9 cellular contexts compared by ENCODE assay signal in genomic region chr21:44052071-44052829, GRCh38. TPM values are rescaled to one million over a fixed set of nuclear protein-coding genes. Genes with fewer than 3 reads are reported as not detected.
DNase-seq lines count a peak whose midpoint lies in the region; ATAC-seq and TF ChIP-seq lines count a peak whose summit lies in the region.
"Had no signal": no experiment of that assay in that cellular context is flagged by ENCODE, and none has a peak within 500 bp of the region (broad histone marks: within the 10 kb centered on the region; RNA-seq: fewer than 3 reads in every experiment).

No MANE protein-coding gene starts in this region.

- in situ Hi-C loops in gastrocnemius medialis (cut with MboI; ENCODE audit: low sequenced_read_pairs in 4 of 4), result no loop called here

- H3K4me1 Mint-ChIP-seq in activated T-helper 1 cell treated with anti-CD3 and anti-CD28 coated beads, Interleukin-12 subunit alpha, Interleukin-12 subunit beta, Interleukin-2, Interleukin-4 antibody, amounts not matched to agents 30 ng/mL and 10 ng/mL and 1 ng/mL, durations not matched to agents 14 hours and 24 hours and 36 hours (ENCODE audit: low read depth), result peaks cover 35% of the 10 kb centered on the region

- H3K27ac ChIP-seq in HEK293 (ENCODE audit: extremely low read depth, low read depth, low read length), result no peak overlapping the region
- peak overlapping the region; percentile 19 for H3K27ac ChIP-seq in right cardiac atrium (ENCODE audit: low read length)
- H3K27ac ChIP-seq in gastrocnemius medialis, result peak overlapping the region; percentile 10 to 70 (median 44)

- DNase-seq in activated T-helper 1 cell treated with anti-CD3 and anti-CD28 coated beads, Interleukin-12 subunit alpha, Interleukin-12 subunit beta, Interleukin-2, Interleukin-4 antibody, amounts not matched to agents 30 ng/mL and 10 ng/mL and 1 ng/mL, durations not matched to agents 14 hours and 24 hours and 36 hours (ENCODE audit: low spot score), result no peak
- DNase-seq in right cardiac atrium (no peak), gastrocnemius medialis (no peak), HUDEP-2 (lab: John Stamatoyannopoulos, UW; ENCODE audit: unreplicated experiment in 76 of 76) (no peak)
- DNase-seq: MM.1S had no signal

- WGBS in right cardiac atrium, result 77% methylated on average over 14 of the region's 14 CpGs

- H3K4me3 ChIP-seq in HEK293 (ENCODE audit: low read depth, low read length) (no peak overlapping the region), right cardiac atrium (ENCODE audit: low read length) (no peak overlapping the region), gastrocnemius medialis (no peak overlapping the region)

- no peak for TF ChIP-seq CTCF in HEK293 (tag by site-specific recombination; IDR thresholded peaks at IDR 0.05)
- TF ChIP-seq CTCF in gastrocnemius medialis (IDR thresholded peaks at IDR 0.05 in 4 of 5, conservative IDR thresholded peaks at IDR 0.05 in 1 of 5), result no peak

- TF ChIP-seq POLR2A in gastrocnemius medialis (IDR thresholded peaks at IDR 0.05), result no peak

- H3K27me3 Mint-ChIP-seq in activated T-helper 1 cell treated with anti-CD3 and anti-CD28 coated beads, Interleukin-12 subunit alpha, Interleukin-12 subunit beta, Interleukin-2, Interleukin-4 antibody, amounts not matched to agents 30 ng/mL and 10 ng/mL and 1 ng/mL, durations not matched to agents 14 hours and 24 hours and 36 hours (ENCODE audit: insufficient read depth), result no peaks in the 10 kb centered on the region

- H3K36me3 ChIP-seq in HEK293 (ENCODE audit: control insufficient read depth in 2 of 2, insufficient read depth in 1 of 2, low read length in 2 of 2) (peaks cover 4 to 44% of the 10 kb centered on the region in 2 experiments; a peak in 2 of 3 replicates), gastrocnemius medialis (peaks cover 0 to 10% of the 10 kb centered on the region in 2 donors)

- intact Hi-C loops in activated T-helper 1 cell treated with anti-CD3 and anti-CD28 coated beads, Interleukin-12 subunit alpha, Interleukin-12 subunit beta, Interleukin-2, Interleukin-4 antibody, amounts not matched to agents 30 ng/mL and 10 ng/mL and 1 ng/mL, durations not matched to agents 14 hours and 24 hours and 36 hours (cut with micrococcal nuclease), result no loop called here
- intact Hi-C loops in right cardiac atrium (cut with DNase I) (no loop called here), gastrocnemius medialis (cut with DNase I; ENCODE audit: low total_unique reads) (no loop called here)

- ATAC-seq in right cardiac atrium (peak in 1 of 2 donors; percentile 15), gastrocnemius medialis (no peak), HG03432 (IDR thresholded peaks at IDR 0.05; ENCODE audit: unreplicated experiment) (no peak), HG03025 (IDR thresholded peaks at IDR 0.05; ENCODE audit: low FRiP score, unreplicated experiment) (no peak), HG02852 (IDR thresholded peaks at IDR 0.05; ENCODE audit: unreplicated experiment) (no peak)

- no peaks in the 10 kb centered on the region for H3K9me3 Mint-ChIP-seq in activated T-helper 1 cell treated with anti-CD3 and anti-CD28 coated beads, Interleukin-12 subunit alpha, Interleukin-12 subunit beta, Interleukin-2, Interleukin-4 antibody, amounts not matched to agents 30 ng/mL and 10 ng/mL and 1 ng/mL, durations not matched to agents 14 hours and 24 hours and 36 hours

- H3K27me3 ChIP-seq in right cardiac atrium (ENCODE audit: control insufficient read depth, insufficient read depth) (no peaks in the 10 kb centered on the region), gastrocnemius medialis (no peaks in the 10 kb centered on the region)

- no peaks in the 10 kb centered on the region for H3K4me1 ChIP-seq in HEK293 (ENCODE audit: control insufficient read depth, insufficient read depth, low read length)
- peaks cover 11% of the 10 kb centered on the region for H3K4me1 ChIP-seq in right cardiac atrium (ENCODE audit: control insufficient read depth, insufficient read depth, low read length)
- H3K4me1 ChIP-seq in gastrocnemius medialis, result peaks cover 40 to 48% of the 10 kb centered on the region in 2 donors

- peak overlapping the region; percentile 18 for H3K27ac Mint-ChIP-seq in activated T-helper 1 cell treated with anti-CD3 and anti-CD28 coated beads, Interleukin-12 subunit alpha, Interleukin-12 subunit beta, Interleukin-2, Interleukin-4 antibody, amounts not matched to agents 30 ng/mL and 10 ng/mL and 1 ng/mL, durations not matched to agents 14 hours and 24 hours and 36 hours

- H3K36me3 Mint-ChIP-seq in activated T-helper 1 cell treated with anti-CD3 and anti-CD28 coated beads, Interleukin-12 subunit alpha, Interleukin-12 subunit beta, Interleukin-2, Interleukin-4 antibody, amounts not matched to agents 30 ng/mL and 10 ng/mL and 1 ng/mL, durations not matched to agents 14 hours and 24 hours and 36 hours (ENCODE audit: low read depth), result peaks cover 41% of the 10 kb centered on the region

- H3K4me3 Mint-ChIP-seq in activated T-helper 1 cell treated with anti-CD3 and anti-CD28 coated beads, Interleukin-12 subunit alpha, Interleukin-12 subunit beta, Interleukin-2, Interleukin-4 antibody, amounts not matched to agents 30 ng/mL and 10 ng/mL and 1 ng/mL, durations not matched to agents 14 hours and 24 hours and 36 hours, result no peak overlapping the region

- POLR2A ChIA-PET in HEK293 (lab: Yijun Ruan, JAX), result no interaction called here

- CTCF ChIA-PET in HEK293 (lab: Yijun Ruan, JAX), result interaction anchor here (0.7 kb wide), 1 partner anchor 11 kb away, joined by 4 read pairs; no protein-coding TSS in a partner anchor

- H3K9me3 ChIP-seq in HEK293 (ENCODE audit: control insufficient read depth, insufficient read depth, low read depth, low read length) (no peaks in the 10 kb centered on the region), right cardiac atrium (ENCODE audit: control insufficient read depth, low read length) (no peaks in the 10 kb centered on the region), gastrocnemius medialis (no peaks in the 10 kb centered on the region)

TF ChIP-seq in HEK293, 187 proteins besides CTCF, POLR2A, EP300 and RAD21:
- no peak for TF ChIP-seq AEBP2 (tag by site-specific recombination; IDR thresholded peaks at IDR 0.05; ENCODE audit: borderline replicate concordance)
- no peak for TF ChIP-seq ZNF202 (tag by site-specific recombination; IDR thresholded peaks at IDR 0.05; ENCODE audit: borderline replicate concordance)
- no peak for TF ChIP-seq ZNF639 (tag by site-specific recombination; IDR thresholded peaks at IDR 0.05)
- TF ChIP-seq, protein P1, sequence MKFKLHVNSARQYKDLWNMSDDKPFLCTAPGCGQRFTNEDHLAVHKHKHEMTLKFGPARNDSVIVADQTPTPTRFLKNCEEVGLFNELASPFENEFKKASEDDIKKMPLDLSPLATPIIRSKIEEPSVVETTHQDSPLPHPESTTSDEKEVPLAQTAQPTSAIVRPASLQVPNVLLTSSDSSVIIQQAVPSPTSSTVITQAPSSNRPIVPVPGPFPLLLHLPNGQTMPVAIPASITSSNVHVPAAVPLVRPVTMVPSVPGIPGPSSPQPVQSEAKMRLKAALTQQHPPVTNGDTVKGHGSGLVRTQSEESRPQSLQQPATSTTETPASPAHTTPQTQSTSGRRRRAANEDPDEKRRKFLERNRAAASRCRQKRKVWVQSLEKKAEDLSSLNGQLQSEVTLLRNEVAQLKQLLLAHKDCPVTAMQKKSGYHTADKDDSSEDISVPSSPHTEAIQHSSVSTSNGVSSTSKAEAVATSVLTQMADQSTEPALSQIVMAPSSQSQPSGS (tag by site-specific recombination; IDR thresholded peaks at IDR 0.05; ENCODE audit: low read depth), result peak; percentile 82; the same call in 1 of the 2 replicates
- TF ChIP-seq ZBTB20 (tag by site-specific recombination; IDR thresholded peaks at IDR 0.05), result no peak
- TF ChIP-seq HOXA7 (CRISPR knock-in tag; IDR thresholded peaks at IDR 0.05; ENCODE audit: borderline replicate concordance), result no peak
- no peak for TF ChIP-seq SETDB1 (IDR thresholded peaks at IDR 0.05; ENCODE audit: insufficient read length, low read length)
- peak; percentile 46 for TF ChIP-seq GLIS1 (tag by site-specific recombination; IDR thresholded peaks at IDR 0.05)
- TF ChIP-seq ZBTB7A (tag by site-specific recombination; IDR thresholded peaks at IDR 0.05; ENCODE audit: low read depth), result no peak
- TF ChIP-seq ZNF214 (tag by site-specific recombination; IDR thresholded peaks at IDR 0.05; ENCODE audit: borderline replicate concordance), result no peak
TF ChIP-seq in HEK293: peak in this region for 2.

RNA-seq across cellular contexts. Expression of gene TRAPPC10, which starts 40.1 kb away (rescaled TPM):
- 85.5 and 95.3 TPM in 2 replicates for total RNA-seq in activated T-helper 1 cell treated with anti-CD3 and anti-CD28 coated beads, Interleukin-12 subunit alpha, Interleukin-12 subunit beta, Interleukin-2, Interleukin-4 antibody, amounts not matched to agents 30 ng/mL and 10 ng/mL and 1 ng/mL, durations not matched to agents 14 hours and 24 hours and 36 hours
- 10 to 100 TPM; 18.0 to 23.3 (median 19.1) TPM for total RNA-seq in right cardiac atrium
- polyA plus RNA-seq in right cardiac atrium, result 7.6 TPM
- total RNA-seq in gastrocnemius medialis, result 10 to 100 TPM; 17.9 to 32.9 (median 23.1) TPM

RNA-seq across cellular contexts. Expression of gene PWP2, which starts 54.9 kb away (rescaled TPM):
- total RNA-seq in activated T-helper 1 cell treated with anti-CD3 and anti-CD28 coated beads, Interleukin-12 subunit alpha, Interleukin-12 subunit beta, Interleukin-2, Interleukin-4 antibody, amounts not matched to agents 30 ng/mL and 10 ng/mL and 1 ng/mL, durations not matched to agents 14 hours and 24 hours and 36 hours, result 11.9 and 15.1 TPM in 2 replicates
- 1 to 10 TPM in 3 of 4 donors, under 1 TPM in 1; 0.94 to 8.9 (median 2.3) TPM for total RNA-seq in right cardiac atrium
- 1.6 TPM for polyA plus RNA-seq in right cardiac atrium
- 10 to 100 TPM in 1 of 4 donors, 1 to 10 TPM in 3; 3.9 to 19.2 (median 7.9) TPM for total RNA-seq in gastrocnemius medialis
